2 cellular contexts compared by ENCODE assay signal in the genomic region with DNA sequence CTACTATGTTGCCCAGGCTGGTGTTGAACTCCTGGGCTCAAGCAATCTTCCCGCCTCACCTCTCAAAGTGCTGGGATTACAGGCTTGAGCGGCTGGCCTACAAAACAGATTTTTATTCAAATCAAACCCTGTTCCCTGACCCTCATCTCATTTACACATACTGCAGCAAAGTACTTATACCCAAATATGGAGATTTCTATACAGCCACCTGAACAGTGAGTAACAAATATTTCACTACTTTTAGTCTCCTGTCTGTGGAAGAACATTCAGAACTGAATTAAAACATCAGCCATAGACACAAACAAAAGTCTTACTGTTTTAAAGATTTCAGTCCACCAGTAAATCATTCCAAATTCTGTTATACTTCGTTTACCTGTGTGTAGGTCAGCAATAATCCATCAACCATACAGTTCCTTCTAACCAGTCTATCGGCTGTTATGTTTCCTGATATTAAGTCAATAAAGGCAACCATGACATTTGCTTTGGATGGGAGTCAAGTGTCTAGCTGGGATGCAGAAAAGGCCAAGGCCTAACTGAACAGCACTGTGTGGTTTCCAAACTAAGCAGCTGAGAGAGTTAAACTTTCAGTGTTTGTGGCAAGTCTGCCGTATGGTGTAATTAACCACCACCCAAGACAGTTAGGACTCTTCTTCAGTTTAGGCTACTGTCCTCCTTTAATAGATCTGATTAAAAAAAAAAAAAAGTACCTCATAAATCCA.
TF ChIP-seq lines count a peak whose summit lies in the region.

No MANE protein-coding gene starts in this region.

TF ChIP-seq in IMR-90, 13 proteins besides CTCF, POLR2A, EP300 and RAD21:
- TF ChIP-seq, protein P1, sequence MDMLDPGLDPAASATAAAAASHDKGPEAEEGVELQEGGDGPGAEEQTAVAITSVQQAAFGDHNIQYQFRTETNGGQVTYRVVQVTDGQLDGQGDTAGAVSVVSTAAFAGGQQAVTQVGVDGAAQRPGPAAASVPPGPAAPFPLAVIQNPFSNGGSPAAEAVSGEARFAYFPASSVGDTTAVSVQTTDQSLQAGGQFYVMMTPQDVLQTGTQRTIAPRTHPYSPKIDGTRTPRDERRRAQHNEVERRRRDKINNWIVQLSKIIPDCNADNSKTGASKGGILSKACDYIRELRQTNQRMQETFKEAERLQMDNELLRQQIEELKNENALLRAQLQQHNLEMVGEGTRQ (IDR thresholded peaks at IDR 0.05; ENCODE audit: low read depth, low read length): no peak
- TF ChIP-seq RFX5 (IDR thresholded peaks at IDR 0.05; ENCODE audit: low read depth, low read length): no peak
- no peak for TF ChIP-seq NFE2L2 (IDR thresholded peaks at IDR 0.05; ENCODE audit: low read depth, low read length)
- no peak for TF ChIP-seq RCOR1 (IDR thresholded peaks at IDR 0.05; ENCODE audit: insufficient replicate concordance, low read length)
- TF ChIP-seq FOS (IDR thresholded peaks at IDR 0.05; ENCODE audit: low read depth, low read length): no peak
- no peak for TF ChIP-seq CHD1 (IDR thresholded peaks at IDR 0.05; ENCODE audit: low read depth, low read length)
- TF ChIP-seq MAFK (IDR thresholded peaks at IDR 0.05; ENCODE audit: low read depth, low read length): no peak
- TF ChIP-seq, protein P2, sequence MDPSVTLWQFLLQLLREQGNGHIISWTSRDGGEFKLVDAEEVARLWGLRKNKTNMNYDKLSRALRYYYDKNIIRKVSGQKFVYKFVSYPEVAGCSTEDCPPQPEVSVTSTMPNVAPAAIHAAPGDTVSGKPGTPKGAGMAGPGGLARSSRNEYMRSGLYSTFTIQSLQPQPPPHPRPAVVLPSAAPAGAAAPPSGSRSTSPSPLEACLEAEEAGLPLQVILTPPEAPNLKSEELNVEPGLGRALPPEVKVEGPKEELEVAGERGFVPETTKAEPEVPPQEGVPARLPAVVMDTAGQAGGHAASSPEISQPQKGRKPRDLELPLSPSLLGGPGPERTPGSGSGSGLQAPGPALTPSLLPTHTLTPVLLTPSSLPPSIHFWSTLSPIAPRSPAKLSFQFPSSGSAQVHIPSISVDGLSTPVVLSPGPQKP (IDR thresholded peaks at IDR 0.05; ENCODE audit: borderline replicate concordance, low read depth, low read length): no peak
- no peak for TF ChIP-seq SMC3 (IDR thresholded peaks at IDR 0.05; ENCODE audit: low read depth, low read length)
- no peak for TF ChIP-seq BHLHE40 (IDR thresholded peaks at IDR 0.05; ENCODE audit: low read depth, low read length)
- TF ChIP-seq MXI1 (IDR thresholded peaks at IDR 0.05; ENCODE audit: borderline replicate concordance, low read depth, low read length): no peak
- TF ChIP-seq CEBPB (IDR thresholded peaks at IDR 0.05; ENCODE audit: low read depth, low read length): no peak
- no peak for TF ChIP-seq MAZ (IDR thresholded peaks at IDR 0.05; ENCODE audit: borderline replicate concordance, low read depth, low read length)

TF ChIP-seq in HepG2, 621 proteins besides CTCF, POLR2A, EP300 and RAD21:
- TF ChIP-seq MED1 (CRISPR knock-in tag; IDR thresholded peaks at IDR 0.05) (no peak), FOXA3 (CRISPR knock-in tag; IDR thresholded peaks at IDR 0.05) (0 out of 2 replicates have a peak, but pooled peaks have one; percentile 12), GATAD2A (CRISPR knock-in tag; IDR thresholded peaks at IDR 0.05) (0 out of 2 replicates have a peak, but pooled peaks have one; percentile 18), FOXA1 (IDR thresholded peaks at IDR 0.05) (no peak), FOXA1 (CRISPR knock-in tag; IDR thresholded peaks at IDR 0.05) (peak; percentile 45; the same call in 1 of the 2 replicates), RCOR2 (CRISPR knock-in tag; IDR thresholded peaks at IDR 0.05) (no peak), ZNF652 (CRISPR knock-in tag; IDR thresholded peaks at IDR 0.05; ENCODE audit: borderline replicate concordance, low read depth) (peak; percentile 54; the same call in 1 of the 2 replicates)
- TF ChIP-seq, protein P3, sequence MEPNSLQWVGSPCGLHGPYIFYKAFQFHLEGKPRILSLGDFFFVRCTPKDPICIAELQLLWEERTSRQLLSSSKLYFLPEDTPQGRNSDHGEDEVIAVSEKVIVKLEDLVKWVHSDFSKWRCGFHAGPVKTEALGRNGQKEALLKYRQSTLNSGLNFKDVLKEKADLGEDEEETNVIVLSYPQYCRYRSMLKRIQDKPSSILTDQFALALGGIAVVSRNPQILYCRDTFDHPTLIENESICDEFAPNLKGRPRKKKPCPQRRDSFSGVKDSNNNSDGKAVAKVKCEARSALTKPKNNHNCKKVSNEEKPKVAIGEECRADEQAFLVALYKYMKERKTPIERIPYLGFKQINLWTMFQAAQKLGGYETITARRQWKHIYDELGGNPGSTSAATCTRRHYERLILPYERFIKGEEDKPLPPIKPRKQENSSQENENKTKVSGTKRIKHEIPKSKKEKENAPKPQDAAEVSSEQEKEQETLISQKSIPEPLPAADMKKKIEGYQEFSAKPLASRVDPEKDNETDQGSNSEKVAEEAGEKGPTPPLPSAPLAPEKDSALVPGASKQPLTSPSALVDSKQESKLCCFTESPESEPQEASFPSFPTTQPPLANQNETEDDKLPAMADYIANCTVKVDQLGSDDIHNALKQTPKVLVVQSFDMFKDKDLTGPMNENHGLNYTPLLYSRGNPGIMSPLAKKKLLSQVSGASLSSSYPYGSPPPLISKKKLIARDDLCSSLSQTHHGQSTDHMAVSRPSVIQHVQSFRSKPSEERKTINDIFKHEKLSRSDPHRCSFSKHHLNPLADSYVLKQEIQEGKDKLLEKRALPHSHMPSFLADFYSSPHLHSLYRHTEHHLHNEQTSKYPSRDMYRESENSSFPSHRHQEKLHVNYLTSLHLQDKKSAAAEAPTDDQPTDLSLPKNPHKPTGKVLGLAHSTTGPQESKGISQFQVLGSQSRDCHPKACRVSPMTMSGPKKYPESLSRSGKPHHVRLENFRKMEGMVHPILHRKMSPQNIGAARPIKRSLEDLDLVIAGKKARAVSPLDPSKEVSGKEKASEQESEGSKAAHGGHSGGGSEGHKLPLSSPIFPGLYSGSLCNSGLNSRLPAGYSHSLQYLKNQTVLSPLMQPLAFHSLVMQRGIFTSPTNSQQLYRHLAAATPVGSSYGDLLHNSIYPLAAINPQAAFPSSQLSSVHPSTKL (CRISPR knock-in tag; IDR thresholded peaks at IDR 0.05): 0 out of 2 replicates have a peak, but pooled peaks have one; percentile 22
